1 cellular context compared by ENCODE assay signal in genomic region chr17:7912927-7913524, GRCh38.
TF ChIP-seq lines count a peak whose summit lies in the region.

No MANE protein-coding gene starts in this region.

TF ChIP-seq in HEK293, 187 proteins besides CTCF, POLR2A, EP300 and RAD21 (continued from another document and continues in another):
- TF ChIP-seq ZNF585B (tag by site-specific recombination; IDR thresholded peaks at IDR 0.05), result no peak
- no peak; the same call in 1 of the 2 replicates for TF ChIP-seq SP7 (tag by site-specific recombination; IDR thresholded peaks at IDR 0.05)
- no peak for TF ChIP-seq ZNF184 (tag by site-specific recombination; IDR thresholded peaks at IDR 0.05)
- TF ChIP-seq ZIC2 (tag by site-specific recombination; IDR thresholded peaks at IDR 0.05), result no peak
- TF ChIP-seq ZNF366 (tag by site-specific recombination; conservative IDR thresholded peaks at IDR 0.05), result peak; percentile 77
- no peak for TF ChIP-seq ZNF223 (tag by site-specific recombination; IDR thresholded peaks at IDR 0.05)
- TF ChIP-seq OSR2 (tag by site-specific recombination; IDR thresholded peaks at IDR 0.05), result no peak
- TF ChIP-seq ZNF777 (tag by site-specific recombination; IDR thresholded peaks at IDR 0.05; ENCODE audit: borderline replicate concordance), result no peak
- 0 out of 2 replicates have a peak, but pooled peaks have one; percentile 22 for TF ChIP-seq SCRT2 (tag by site-specific recombination; IDR thresholded peaks at IDR 0.05)
- TF ChIP-seq SETDB1 (IDR thresholded peaks at IDR 0.05; ENCODE audit: insufficient read length, low read length), result no peak
- TF ChIP-seq, protein P1, sequence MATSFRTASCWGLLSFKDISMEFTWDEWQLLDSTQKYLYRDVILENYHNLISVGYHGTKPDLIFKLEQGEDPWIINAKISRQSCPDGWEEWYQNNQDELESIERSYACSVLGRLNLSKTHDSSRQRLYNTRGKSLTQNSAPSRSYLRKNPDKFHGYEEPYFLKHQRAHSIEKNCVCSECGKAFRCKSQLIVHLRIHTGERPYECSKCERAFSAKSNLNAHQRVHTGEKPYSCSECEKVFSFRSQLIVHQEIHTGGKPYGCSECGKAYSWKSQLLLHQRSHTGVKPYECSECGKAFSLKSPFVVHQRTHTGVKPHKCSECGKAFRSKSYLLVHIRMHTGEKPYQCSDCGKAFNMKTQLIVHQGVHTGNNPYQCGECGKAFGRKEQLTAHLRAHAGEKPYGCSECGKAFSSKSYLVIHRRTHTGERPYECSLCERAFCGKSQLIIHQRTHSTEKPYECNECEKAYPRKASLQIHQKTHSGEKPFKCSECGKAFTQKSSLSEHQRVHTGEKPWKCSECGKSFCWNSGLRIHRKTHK (tag by site-specific recombination; IDR thresholded peaks at IDR 0.05), result no peak
- no peak for TF ChIP-seq ZNF677 (tag by site-specific recombination; IDR thresholded peaks at IDR 0.05)
- TF ChIP-seq, protein P2, sequence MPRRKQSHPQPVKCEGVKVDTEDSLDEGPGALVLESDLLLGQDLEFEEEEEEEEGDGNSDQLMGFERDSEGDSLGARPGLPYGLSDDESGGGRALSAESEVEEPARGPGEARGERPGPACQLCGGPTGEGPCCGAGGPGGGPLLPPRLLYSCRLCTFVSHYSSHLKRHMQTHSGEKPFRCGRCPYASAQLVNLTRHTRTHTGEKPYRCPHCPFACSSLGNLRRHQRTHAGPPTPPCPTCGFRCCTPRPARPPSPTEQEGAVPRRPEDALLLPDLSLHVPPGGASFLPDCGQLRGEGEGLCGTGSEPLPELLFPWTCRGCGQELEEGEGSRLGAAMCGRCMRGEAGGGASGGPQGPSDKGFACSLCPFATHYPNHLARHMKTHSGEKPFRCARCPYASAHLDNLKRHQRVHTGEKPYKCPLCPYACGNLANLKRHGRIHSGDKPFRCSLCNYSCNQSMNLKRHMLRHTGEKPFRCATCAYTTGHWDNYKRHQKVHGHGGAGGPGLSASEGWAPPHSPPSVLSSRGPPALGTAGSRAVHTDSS (tag by site-specific recombination; IDR thresholded peaks at IDR 0.05), result no peak
- TF ChIP-seq EGR2 (tag by site-specific recombination; IDR thresholded peaks at IDR 0.05; ENCODE audit: low read depth), result peak; percentile 44; the same call in 1 of the 2 replicates
- no peak for TF ChIP-seq ZNF610 (tag by site-specific recombination; IDR thresholded peaks at IDR 0.05; ENCODE audit: borderline replicate concordance)
- TF ChIP-seq, protein P3, sequence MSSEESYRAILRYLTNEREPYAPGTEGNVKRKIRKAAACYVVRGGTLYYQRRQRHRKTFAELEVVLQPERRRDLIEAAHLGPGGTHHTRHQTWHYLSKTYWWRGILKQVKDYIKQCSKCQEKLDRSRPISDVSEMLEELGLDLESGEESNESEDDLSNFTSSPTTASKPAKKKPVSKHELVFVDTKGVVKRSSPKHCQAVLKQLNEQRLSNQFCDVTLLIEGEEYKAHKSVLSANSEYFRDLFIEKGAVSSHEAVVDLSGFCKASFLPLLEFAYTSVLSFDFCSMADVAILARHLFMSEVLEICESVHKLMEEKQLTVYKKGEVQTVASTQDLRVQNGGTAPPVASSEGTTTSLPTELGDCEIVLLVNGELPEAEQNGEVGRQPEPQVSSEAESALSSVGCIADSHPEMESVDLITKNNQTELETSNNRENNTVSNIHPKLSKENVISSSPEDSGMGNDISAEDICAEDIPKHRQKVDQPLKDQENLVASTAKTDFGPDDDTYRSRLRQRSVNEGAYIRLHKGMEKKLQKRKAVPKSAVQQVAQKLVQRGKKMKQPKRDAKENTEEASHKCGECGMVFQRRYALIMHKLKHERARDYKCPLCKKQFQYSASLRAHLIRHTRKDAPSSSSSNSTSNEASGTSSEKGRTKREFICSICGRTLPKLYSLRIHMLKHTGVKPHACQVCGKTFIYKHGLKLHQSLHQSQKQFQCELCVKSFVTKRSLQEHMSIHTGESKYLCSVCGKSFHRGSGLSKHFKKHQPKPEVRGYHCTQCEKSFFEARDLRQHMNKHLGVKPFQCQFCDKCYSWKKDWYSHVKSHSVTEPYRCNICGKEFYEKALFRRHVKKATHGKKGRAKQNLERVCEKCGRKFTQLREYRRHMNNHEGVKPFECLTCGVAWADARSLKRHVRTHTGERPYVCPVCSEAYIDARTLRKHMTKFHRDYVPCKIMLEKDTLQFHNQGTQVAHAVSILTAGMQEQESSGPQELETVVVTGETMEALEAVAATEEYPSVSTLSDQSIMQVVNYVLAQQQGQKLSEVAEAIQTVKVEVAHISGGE (tag by site-specific recombination; conservative IDR thresholded peaks at IDR 0.05; ENCODE audit: low read depth), result no peak
- TF ChIP-seq ZNF514 (tag by site-specific recombination; IDR thresholded peaks at IDR 0.05), result no peak
- no peak; the same call in 1 of the 2 replicates for TF ChIP-seq PRDM1 (tag by site-specific recombination; IDR thresholded peaks at IDR 0.05)
- TF ChIP-seq ZNF544 (tag by site-specific recombination; IDR thresholded peaks at IDR 0.05), result no peak
- TF ChIP-seq ZNF350 (tag by site-specific recombination; IDR thresholded peaks at IDR 0.05), result no peak
- no peak for TF ChIP-seq ZNF521 (tag by site-specific recombination; IDR thresholded peaks at IDR 0.05)
- no peak for TF ChIP-seq ZFP41 (tag by site-specific recombination; IDR thresholded peaks at IDR 0.05; ENCODE audit: borderline replicate concordance)
- no peak for TF ChIP-seq GLIS1 (tag by site-specific recombination; IDR thresholded peaks at IDR 0.05)
- TF ChIP-seq ZNF202 (tag by site-specific recombination; IDR thresholded peaks at IDR 0.05; ENCODE audit: borderline replicate concordance), result no peak
- TF ChIP-seq ZNF311 (tag by site-specific recombination; IDR thresholded peaks at IDR 0.05; ENCODE audit: borderline replicate concordance), result no peak
- no peak for TF ChIP-seq ZNF292 (tag by site-specific recombination; IDR thresholded peaks at IDR 0.05; ENCODE audit: borderline replicate concordance, low read depth)
- TF ChIP-seq ZNF404 (tag by site-specific recombination; IDR thresholded peaks at IDR 0.05), result no peak
- TF ChIP-seq BCL6B (tag by site-specific recombination; IDR thresholded peaks at IDR 0.05), result no peak
- TF ChIP-seq RBAK (tag by site-specific recombination; IDR thresholded peaks at IDR 0.05), result no peak
- no peak for TF ChIP-seq ZNF670 (tag by site-specific recombination; IDR thresholded peaks at IDR 0.05; ENCODE audit: low read depth)
- no peak for TF ChIP-seq ZNF239 (tag by site-specific recombination; IDR thresholded peaks at IDR 0.05)
- TF ChIP-seq ZNF2 (tag by site-specific recombination; IDR thresholded peaks at IDR 0.05), result no peak; the same call in 1 of the 2 replicates
- no peak for TF ChIP-seq ZNF704 (tag by site-specific recombination; IDR thresholded peaks at IDR 0.05)
- no peak for TF ChIP-seq ZNF302 (tag by site-specific recombination; IDR thresholded peaks at IDR 0.05; ENCODE audit: low read depth)
- peak; percentile 60; the same call in 1 of the 2 replicates for TF ChIP-seq ZEB2 (tag by site-specific recombination; IDR thresholded peaks at IDR 0.05)
- no peak for TF ChIP-seq ZNF623 (tag by site-specific recombination; IDR thresholded peaks at IDR 0.05)
- no peak for TF ChIP-seq ZNF571 (tag by site-specific recombination; IDR thresholded peaks at IDR 0.05)
- TF ChIP-seq ELK4 (IDR thresholded peaks at IDR 0.05; ENCODE audit: borderline replicate concordance, low read depth, low read length), result no peak
- TF ChIP-seq ZBTB10 (tag by site-specific recombination; IDR thresholded peaks at IDR 0.05), result no peak
- TF ChIP-seq ZNF362 (tag by site-specific recombination; IDR thresholded peaks at IDR 0.05), result peak; percentile 100
- 0 out of 2 replicates have a peak, but pooled peaks have one; percentile 43 for TF ChIP-seq ZBTB8A (tag by site-specific recombination; IDR thresholded peaks at IDR 0.05)
- peak; percentile 60 for TF ChIP-seq ZFHX2 (tag by site-specific recombination; conservative IDR thresholded peaks at IDR 0.05)
- TF ChIP-seq ZNF155 (tag by site-specific recombination; IDR thresholded peaks at IDR 0.05), result no peak
- no peak for TF ChIP-seq ZNF629 (tag by site-specific recombination; IDR thresholded peaks at IDR 0.05)
- TF ChIP-seq ZNF701 (tag by site-specific recombination; IDR thresholded peaks at IDR 0.05), result no peak
- no peak for TF ChIP-seq ZSCAN30 (tag by site-specific recombination; IDR thresholded peaks at IDR 0.05)
- TF ChIP-seq SP3 (tag by site-specific recombination; IDR thresholded peaks at IDR 0.05), result no peak
- no peak for TF ChIP-seq SCRT1 (tag by site-specific recombination; IDR thresholded peaks at IDR 0.05; ENCODE audit: borderline replicate concordance)
- TF ChIP-seq PATZ1 (tag by site-specific recombination; IDR thresholded peaks at IDR 0.05), result no peak
- no peak for TF ChIP-seq ZNF335 (tag by site-specific recombination; conservative IDR thresholded peaks at IDR 0.05)
- TF ChIP-seq GLI4 (tag by site-specific recombination; IDR thresholded peaks at IDR 0.05), result no peak
- 0 out of 2 replicates have a peak, but pooled peaks have one; percentile 36 for TF ChIP-seq ZNF660 (tag by site-specific recombination; IDR thresholded peaks at IDR 0.05)
- no peak for TF ChIP-seq ZNF138 (tag by site-specific recombination; IDR thresholded peaks at IDR 0.05; ENCODE audit: borderline replicate concordance)
- no peak for TF ChIP-seq ZNF791 (tag by site-specific recombination; IDR thresholded peaks at IDR 0.05)
- no peak for TF ChIP-seq ZNF121 (tag by site-specific recombination; IDR thresholded peaks at IDR 0.05)
- peak; percentile 48; the same call in 1 of the 2 replicates for TF ChIP-seq KLF8 (tag by site-specific recombination; IDR thresholded peaks at IDR 0.05)
